ENCODE assay signal across 2 cellular contexts in genomic region chr1:25460020-25460419, GRCh38.
TF ChIP-seq lines count a peak whose summit lies in the region.

No MANE protein-coding gene starts in this region.

TF ChIP-seq in SK-N-SH, 30 proteins besides CTCF, POLR2A, EP300 and RAD21 (continued from another document):
- TF ChIP-seq, protein P1, sequence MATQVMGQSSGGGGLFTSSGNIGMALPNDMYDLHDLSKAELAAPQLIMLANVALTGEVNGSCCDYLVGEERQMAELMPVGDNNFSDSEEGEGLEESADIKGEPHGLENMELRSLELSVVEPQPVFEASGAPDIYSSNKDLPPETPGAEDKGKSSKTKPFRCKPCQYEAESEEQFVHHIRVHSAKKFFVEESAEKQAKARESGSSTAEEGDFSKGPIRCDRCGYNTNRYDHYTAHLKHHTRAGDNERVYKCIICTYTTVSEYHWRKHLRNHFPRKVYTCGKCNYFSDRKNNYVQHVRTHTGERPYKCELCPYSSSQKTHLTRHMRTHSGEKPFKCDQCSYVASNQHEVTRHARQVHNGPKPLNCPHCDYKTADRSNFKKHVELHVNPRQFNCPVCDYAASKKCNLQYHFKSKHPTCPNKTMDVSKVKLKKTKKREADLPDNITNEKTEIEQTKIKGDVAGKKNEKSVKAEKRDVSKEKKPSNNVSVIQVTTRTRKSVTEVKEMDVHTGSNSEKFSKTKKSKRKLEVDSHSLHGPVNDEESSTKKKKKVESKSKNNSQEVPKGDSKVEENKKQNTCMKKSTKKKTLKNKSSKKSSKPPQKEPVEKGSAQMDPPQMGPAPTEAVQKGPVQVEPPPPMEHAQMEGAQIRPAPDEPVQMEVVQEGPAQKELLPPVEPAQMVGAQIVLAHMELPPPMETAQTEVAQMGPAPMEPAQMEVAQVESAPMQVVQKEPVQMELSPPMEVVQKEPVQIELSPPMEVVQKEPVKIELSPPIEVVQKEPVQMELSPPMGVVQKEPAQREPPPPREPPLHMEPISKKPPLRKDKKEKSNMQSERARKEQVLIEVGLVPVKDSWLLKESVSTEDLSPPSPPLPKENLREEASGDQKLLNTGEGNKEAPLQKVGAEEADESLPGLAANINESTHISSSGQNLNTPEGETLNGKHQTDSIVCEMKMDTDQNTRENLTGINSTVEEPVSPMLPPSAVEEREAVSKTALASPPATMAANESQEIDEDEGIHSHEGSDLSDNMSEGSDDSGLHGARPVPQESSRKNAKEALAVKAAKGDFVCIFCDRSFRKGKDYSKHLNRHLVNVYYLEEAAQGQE (IDR thresholded peaks at IDR 0.05; ENCODE audit: low read depth, low read length): no peak

TF ChIP-seq in SK-N-SH treated with all-trans-retinoic acid at 6 μM for 48 hours, 23 proteins besides CTCF, POLR2A, EP300 and RAD21 (continued from another document):
- TF ChIP-seq BACH2 (CRISPR knock-in tag; IDR thresholded peaks at IDR 0.05; ENCODE audit: borderline replicate concordance) (no peak), ZC3H10 (CRISPR knock-in tag; IDR thresholded peaks at IDR 0.05) (no peak), CREB5 (CRISPR knock-in tag; IDR thresholded peaks at IDR 0.05; ENCODE audit: low read depth) (no peak), ZNF565 (CRISPR knock-in tag; conservative IDR thresholded peaks at IDR 0.05; ENCODE audit: low read depth) (no peak), TSHZ2 (CRISPR knock-in tag; IDR thresholded peaks at IDR 0.05) (no peak), PATZ1 (CRISPR knock-in tag; IDR thresholded peaks at IDR 0.05; ENCODE audit: borderline replicate concordance) (no peak)
